Comparison of ENCODE assay signal across 21 cellular contexts in the genomic region with DNA sequence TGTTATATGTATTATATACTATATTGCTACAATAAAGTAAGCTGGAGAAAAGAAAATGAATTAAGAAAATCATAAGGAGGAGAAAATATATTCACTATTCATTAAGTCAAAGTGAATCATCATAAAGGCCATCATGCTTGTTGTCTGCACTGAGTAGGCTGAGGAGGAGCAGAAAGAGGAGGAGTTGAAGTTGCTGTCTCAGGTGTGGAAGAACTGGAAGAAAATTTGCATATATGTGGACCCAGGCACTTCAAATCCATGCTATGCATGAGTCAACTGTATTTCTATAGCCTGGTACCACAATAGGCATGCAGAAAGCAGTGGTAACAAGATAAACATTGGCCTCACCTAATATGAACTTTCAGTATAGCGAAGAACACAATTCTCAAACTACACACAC.
DNase-seq lines count a peak whose midpoint lies in the region; TF ChIP-seq lines count a peak whose summit lies in the region.
"Had no signal": no experiment of that assay in that cellular context is flagged by ENCODE, and none has a peak within 500 bp of the region (broad histone marks: within the 10 kb centered on the region; RNA-seq: fewer than 3 reads in every experiment).

No MANE protein-coding gene starts in this region.

- H3K4me3 ChIP-seq in epithelial cell of esophagus (ENCODE audit: low read length): no peak overlapping the region
- H3K4me3 ChIP-seq: BLaER1, GM12878 had no signal

- TF ChIP-seq CTCF in epithelial cell of esophagus (IDR thresholded peaks at IDR 0.05; ENCODE audit: insufficient read depth, low read depth, low read length, missing control alignments): no peak

- intact Hi-C loops in head of caudate nucleus (cut with DNase I): no loop called here

- DNase-seq in DMS53 (lab: John Stamatoyannopoulos, UW) (peak; percentile 69), DMS53 treated with DMSO at 0.1 percent for 48 hours (lab: John Stamatoyannopoulos, UW; ENCODE audit: unreplicated experiment) (peak; percentile 36), epithelial cell of esophagus (ENCODE audit: low read depth) (peak; percentile 68), head of caudate nucleus (no peak)
- DNase-seq in stimulated activated CD4-positive, alpha-beta T cell treated with anti-CD3 and anti-CD28 coated beads, Interleukin-15, amount 100 ng/mL, for 24 hours: no peak
- DNase-seq: 8988T; ACHN; BE2C; C1 segment of cervical spinal cord; CD4-positive, alpha-beta memory T cell; CD4-positive, CD25-positive, alpha-beta regulatory T cell; CD8-positive, alpha-beta memory T cell; COR-L47; DMS 273 treated with DMSO at 0.1 percent for 48 hours; DMS153; DMS79; DND-41; EL; GDM1 had no signal

Comparison
In these comparisons a context has a peak if more than half of its experiments do, and no peak if none do; other contexts are left out.
1. DNase-seq: peak in DMS53 (single experiment), DMS53 treated with DMSO at 0.1 percent for 48 hours (single experiment) and epithelial cell of esophagus (single experiment); none in stimulated activated CD4-positive, alpha-beta T cell treated with anti-CD3 and anti-CD28 coated beads, Interleukin-15, amount 100 ng/mL, for 24 hours (single experiment) and head of caudate nucleus (0 of 42).